Comparison of ENCODE assay signal across 32 cellular contexts in genomic region chr1:61670016-61670415, GRCh38. TPM values are rescaled to one million over a fixed set of nuclear protein-coding genes. Genes with fewer than 3 reads are reported as not detected.
DNase-seq lines count a peak whose midpoint lies in the region; ATAC-seq and TF ChIP-seq lines count a peak whose summit lies in the region.
"Had no signal": no experiment of that assay in that cellular context is flagged by ENCODE, and none has a peak within 500 bp of the region (broad histone marks: within the 10 kb centered on the region; RNA-seq: fewer than 3 reads in every experiment).

No MANE protein-coding gene starts in this region.

- no peak overlapping the region for H3K4me3 ChIP-seq in SK-N-SH (ENCODE audit: low read depth in 2 of 2, low read length in 1 of 2)
- H3K4me3 ChIP-seq in fibroblast of villous mesenchyme (ENCODE audit: low read depth, low read length), result no peak overlapping the region
- H3K4me3 ChIP-seq in BE2C (ENCODE audit: low read depth, low read length), result no peak overlapping the region
- H3K4me3 ChIP-seq in neural progenitor cell, result no peak overlapping the region
- H3K4me3 ChIP-seq: GM23248, mucosa of descending colon had no signal

- no peak overlapping the region for H3K4me3 Mint-ChIP-seq in neural progenitor cell
- H3K4me3 Mint-ChIP-seq: activated naive CD4-positive, alpha-beta T cell treated with anti-CD3 and anti-CD28 coated beads, Interleukin-2, amount 50 U/mL, for 24 hours; brain; natural killer cell treated with Interleukin-12 subunit alpha and Interleukin-12 subunit beta and Interleukin-15 and Interleukin-18, amount 100 ng/mL, for 72 hours; stimulated activated memory B cell treated with anti-CD40 and anti-IgM and Interleukin-4, amounts not matched to agents 10 μg/mL and 1 μg/mL and 100 μg/mL, for 72 hours; type B pancreatic cell had no signal

- POLR2A ChIA-PET in SK-N-SH (lab: Yijun Ruan, JAX), result no interaction called here

- H3K9me3 Mint-ChIP-seq in neural progenitor cell, result no peaks in the 10 kb centered on the region
- H3K9me3 Mint-ChIP-seq: activated naive CD4-positive, alpha-beta T cell treated with anti-CD3 and anti-CD28 coated beads, Interleukin-2, amount 50 U/mL, for 24 hours; natural killer cell treated with Interleukin-12 subunit alpha and Interleukin-12 subunit beta and Interleukin-15 and Interleukin-18, amount 100 ng/mL, for 72 hours; stimulated activated memory B cell treated with anti-CD40 and anti-IgM and Interleukin-4, amounts not matched to agents 10 μg/mL and 1 μg/mL and 100 μg/mL, for 72 hours; type B pancreatic cell had no signal

- H3K4me1 Mint-ChIP-seq in neural progenitor cell, result no peaks in the 10 kb centered on the region
- H3K4me1 Mint-ChIP-seq: activated naive CD4-positive, alpha-beta T cell treated with anti-CD3 and anti-CD28 coated beads, Interleukin-2, amount 50 U/mL, for 24 hours; stimulated activated memory B cell treated with anti-CD40 and anti-IgM and Interleukin-4, amounts not matched to agents 10 μg/mL and 1 μg/mL and 100 μg/mL, for 72 hours had no signal

- no peak for TF ChIP-seq RAD21 in SK-N-SH (IDR thresholded peaks at IDR 0.05; ENCODE audit: low read length)

- no peak overlapping the region for H3K27ac ChIP-seq in SK-N-SH (ENCODE audit: low read depth in 2 of 2, low read length in 1 of 2)
- no peak overlapping the region for H3K27ac ChIP-seq in neural progenitor cell
- H3K27ac ChIP-seq: GM23248 had no signal

- H3K9me3 ChIP-seq in SK-N-SH (no peaks in the 10 kb centered on the region), BE2C (no peaks in the 10 kb centered on the region), neural progenitor cell (ENCODE audit: low read depth) (no peaks in the 10 kb centered on the region)
- H3K9me3 ChIP-seq: mucosa of descending colon had no signal

- no peaks in the 10 kb centered on the region; a peak in 1 of 4 replicates for H3K4me1 ChIP-seq in SK-N-SH (ENCODE audit: control insufficient read depth in 1 of 2, insufficient read depth in 2 of 2, low read depth in 1 of 2, low read length in 1 of 2)
- no peaks in the 10 kb centered on the region for H3K4me1 ChIP-seq in BE2C
- H3K4me1 ChIP-seq in neural progenitor cell, result no peaks in the 10 kb centered on the region

- H4K20me1 ChIP-seq in SK-N-SH (ENCODE audit: insufficient read depth), result no peaks in the 10 kb centered on the region
- H4K20me1 ChIP-seq in neural progenitor cell (ENCODE audit: low read depth), result no peaks in the 10 kb centered on the region

- CTCF ChIA-PET in SK-N-SH (lab: Yijun Ruan, JAX), result interaction anchor here (0.9 to 1.3 kb wide), 2 partner anchors 10 to 12 kb away, joined by 3 read pairs; no protein-coding TSS in a partner anchor

- no peaks in the 10 kb centered on the region for H3K36me3 Mint-ChIP-seq in neural progenitor cell
- H3K36me3 Mint-ChIP-seq: natural killer cell treated with Interleukin-12 subunit alpha and Interleukin-12 subunit beta and Interleukin-15 and Interleukin-18, amount 100 ng/mL, for 72 hours had no signal

- H3F3A ChIP-seq in SK-N-SH (replicated peaks; ENCODE audit: insufficient read depth) (no peaks in the 10 kb centered on the region), neural progenitor cell (ENCODE audit: low read depth) (no peaks in the 10 kb centered on the region)

- WGBS in SK-N-SH (ENCODE audit: low lambda C conversion rate), result 69% methylated on average over 4 of the region's 4 CpGs

- H3K36me3 ChIP-seq in SK-N-SH (replicated peaks in 1 of 2; ENCODE audit: control insufficient read depth in 1 of 2, insufficient read depth in 2 of 2, low read length in 1 of 2), result no peaks in the 10 kb centered on the region
- no peaks in the 10 kb centered on the region for H3K36me3 ChIP-seq in BE2C
- no peaks in the 10 kb centered on the region for H3K36me3 ChIP-seq in neural progenitor cell

- H3K9ac ChIP-seq in SK-N-SH, result no peak overlapping the region
- no peak overlapping the region for H3K9ac ChIP-seq in neural progenitor cell
- H3K9ac ChIP-seq: GM23248 had no signal

- H3K4me2 ChIP-seq in SK-N-SH (no peak overlapping the region), neural progenitor cell (no peak overlapping the region)

- DNase-seq in GF-D8 (lab: John Stamatoyannopoulos, UW) (peak; percentile 38), NCI-H69 (lab: John Stamatoyannopoulos, UW) (peak; percentile 6), SK-N-SH (peak; percentile 41), fibroblast of villous mesenchyme (ENCODE audit: low read depth) (peak; percentile 21), BE2C (no peak), NCI-H2029 treated with DMSO at 0.1 percent for 48 hours (lab: John Stamatoyannopoulos, UW) (no peak), neural progenitor cell (ENCODE audit: low spot score) (no peak)
- DNase-seq: activated CD4-positive, alpha-beta T cell treated with anti-CD3 and anti-CD28 coated beads for 48 hours; amniotic stem cell; C1 segment of cervical spinal cord; Calu3; DMS79 treated with DMSO at 0.1 percent for 48 hours; GM23248; hypothalamus; IMR-90; left colon; mammary epithelial cell; mucosa of descending colon; NCI-H2081; NCI-H226; NCI-H748 treated with DMSO at 0.1 percent for 48 hours; stimulated activated CD4-positive, alpha-beta T cell treated with anti-CD3 and anti-CD28 coated beads, Interleukin-15, amount 100 ng/mL, for 24 hours; substantia nigra; T-helper 9 cell had no signal

- H3K27me3 Mint-ChIP-seq in neural progenitor cell (ENCODE audit: insufficient read depth, low read depth), result no peaks in the 10 kb centered on the region
- H3K27me3 Mint-ChIP-seq: activated naive CD4-positive, alpha-beta T cell treated with anti-CD3 and anti-CD28 coated beads, Interleukin-2, amount 50 U/mL, for 24 hours; natural killer cell treated with Interleukin-12 subunit alpha and Interleukin-12 subunit beta and Interleukin-15 and Interleukin-18, amount 100 ng/mL, for 72 hours; stimulated activated memory B cell treated with anti-CD40 and anti-IgM and Interleukin-4, amounts not matched to agents 10 μg/mL and 1 μg/mL and 100 μg/mL, for 72 hours; type B pancreatic cell had no signal

- H3K27ac Mint-ChIP-seq in neural progenitor cell, result no peak overlapping the region
- H3K27ac Mint-ChIP-seq: activated naive CD4-positive, alpha-beta T cell treated with anti-CD3 and anti-CD28 coated beads, Interleukin-2, amount 50 U/mL, for 24 hours; brain; natural killer cell treated with Interleukin-12 subunit alpha and Interleukin-12 subunit beta and Interleukin-15 and Interleukin-18, amount 100 ng/mL, for 72 hours; stimulated activated memory B cell treated with anti-CD40 and anti-IgM and Interleukin-4, amounts not matched to agents 10 μg/mL and 1 μg/mL and 100 μg/mL, for 72 hours; type B pancreatic cell had no signal

- H3K79me2 ChIP-seq in SK-N-SH (ENCODE audit: insufficient read depth) (no peaks in the 10 kb centered on the region), neural progenitor cell (ENCODE audit: low read depth) (no peaks in the 10 kb centered on the region)

- H3K9me2 ChIP-seq in SK-N-SH, result no peaks in the 10 kb centered on the region

- TF ChIP-seq CTCF in SK-N-SH (IDR thresholded peaks at IDR 0.05) (no peak), fibroblast of villous mesenchyme (IDR thresholded peaks at IDR 0.05; ENCODE audit: insufficient read depth, low read depth, low read length) (no peak), BE2C (IDR thresholded peaks at IDR 0.05; ENCODE audit: low read depth, low read length) (no peak), neural progenitor cell (IDR thresholded peaks at IDR 0.05) (no peak)

- no peak overlapping the region for H2AFZ ChIP-seq in SK-N-SH (ENCODE audit: low read depth)
- H2AFZ ChIP-seq in neural progenitor cell (replicated peaks), result no peak overlapping the region
- H2AFZ ChIP-seq: GM23248 had no signal

- H3K27me3 ChIP-seq in SK-N-SH (ENCODE audit: insufficient read depth), result no peaks in the 10 kb centered on the region
- no peaks in the 10 kb centered on the region for H3K27me3 ChIP-seq in BE2C
- H3K27me3 ChIP-seq in neural progenitor cell, result no peaks in the 10 kb centered on the region

- peak in 1 of 2 experiments; percentile 63; a peak in 1 of 4 replicates for TF ChIP-seq EP300 in SK-N-SH (IDR thresholded peaks at IDR 0.05; ENCODE audit: borderline replicate concordance in 1 of 2, low read depth in 1 of 2, low read length in 1 of 2)

- no peak for ATAC-seq in HG02884 (IDR thresholded peaks at IDR 0.05; ENCODE audit: unreplicated experiment)
- ATAC-seq: esophagus mucosa; left colon; mucosa of descending colon; natural killer cell treated with Interleukin-12 subunit alpha and Interleukin-12 subunit beta and Interleukin-15 and Interleukin-18, amount 100 ng/mL, for 72 hours; Right ventricle myocardium inferior; stimulated activated memory B cell treated with anti-CD40 and anti-IgM and Interleukin-4, amounts not matched to agents 10 μg/mL and 1 μg/mL and 100 μg/mL, for 72 hours had no signal

TF ChIP-seq in SK-N-SH, 30 proteins besides CTCF, POLR2A, EP300 and RAD21:
- TF ChIP-seq MEF2A (IDR thresholded peaks at IDR 0.05; ENCODE audit: borderline replicate concordance, low read depth), result no peak
- no peak for TF ChIP-seq PBX3 (IDR thresholded peaks at IDR 0.05)
- no peak for TF ChIP-seq MAX (IDR thresholded peaks at IDR 0.05; ENCODE audit: low read depth)
- TF ChIP-seq GATA2 (CRISPR knock-in tag; IDR thresholded peaks at IDR 0.05), result peak; percentile 22; the same call in 1 of the 2 replicates
- no peak for TF ChIP-seq TCF12 (IDR thresholded peaks at IDR 0.05)
- TF ChIP-seq RCOR1 (IDR thresholded peaks at IDR 0.05; ENCODE audit: low read length), result peak; percentile 55; the same call in 1 of the 2 replicates
- TF ChIP-seq TEAD4 (IDR thresholded peaks at IDR 0.05; ENCODE audit: borderline replicate concordance, insufficient read depth), result no peak
- TF ChIP-seq RXRA (IDR thresholded peaks at IDR 0.05; ENCODE audit: borderline replicate concordance, low read depth), result no peak
- no peak for TF ChIP-seq CHD2 (IDR thresholded peaks at IDR 0.05; ENCODE audit: low read length, partially characterized antibody)

RNA-seq across cellular contexts. Expression of gene TM2D1, which starts 54.9 kb away (rescaled TPM):
- 56.1 and 58.6 TPM in 2 replicates for polyA plus RNA-seq in SK-N-SH (2012; rRNA removed)
- 62.8 and 86.9 TPM in 2 replicates for polyA plus RNA-seq in SK-N-SH (2012; cell fraction: cytosol; rRNA removed)
- polyA plus RNA-seq in SK-N-SH (2012; cell fraction: nucleus; rRNA removed), result 32.7 and 39.8 TPM in 2 replicates
- total RNA-seq in fibroblast of villous mesenchyme, result 50.3 and 69.1 TPM in 2 replicates
- 18.9 TPM for polyA plus RNA-seq in BE2C (2012; ENCODE audit: insufficient read depth, insufficient read length, low read depth)
- 40.2 and 71.4 TPM in 2 replicates for total RNA-seq in neural progenitor cell (ENCODE audit: low replicate concordance)

Comparison
In these comparisons a context has a peak if more than half of its experiments do, and no peak if none do; other contexts are left out.
1. DNase-seq: peak in GF-D8 (single experiment), NCI-H69 (single experiment), SK-N-SH (single experiment) and fibroblast of villous mesenchyme (single experiment); none in BE2C (single experiment), NCI-H2029 treated with DMSO at 0.1 percent for 48 hours (single experiment) and neural progenitor cell (single experiment).